10 cellular contexts compared by ENCODE assay signal in genomic region chr6:105596284-105596755, GRCh38.
A peak's percentile ranks its signal among the peaks of the same experiment; 100 is the strongest.
DNase-seq lines count a peak whose midpoint lies in the region; ATAC-seq and TF ChIP-seq lines count a peak whose summit lies in the region.
"Had no signal": no experiment of that assay in that cellular context is flagged by ENCODE, and none has a peak within 500 bp of the region (broad histone marks: within the 10 kb centered on the region; RNA-seq: fewer than 3 reads in every experiment).

No MANE protein-coding gene starts in this region.

- TF ChIP-seq CTCF in fibroblast of pulmonary artery (IDR thresholded peaks at IDR 0.05; ENCODE audit: low read length, missing control alignments) (no peak), sigmoid colon (IDR thresholded peaks at IDR 0.05) (no peak), WERI-Rb-1 (IDR thresholded peaks at IDR 0.05; ENCODE audit: low read depth, low read length) (no peak)

- DNase-seq in GM23248 (peak; percentile 95), SK-MEL-5 (ENCODE audit: low read depth, low spot score) (peak; percentile 46), fibroblast of pulmonary artery (ENCODE audit: low read depth) (peak; percentile 87), sigmoid colon (no peak), WERI-Rb-1 (no peak), mucosa of gallbladder (ENCODE audit: low spot score) (no peak)
- DNase-seq: NCI-H2081 treated with DMSO at 0.1 percent for 48 hours, posterior cingulate gyrus had no signal

- peaks cover 68% of the 10 kb centered on the region for H3K4me1 ChIP-seq in GM23248 (ENCODE audit: insufficient read depth)
- peaks cover 0 to 57% (median 48%) of the 10 kb centered on the region in 4 donors for H3K4me1 ChIP-seq in sigmoid colon

- H4K20me1 ChIP-seq in GM23248 (ENCODE audit: insufficient read depth), result no peaks in the 10 kb centered on the region

- peaks cover 51% of the 10 kb centered on the region for H3F3A ChIP-seq in GM23248 (ENCODE audit: insufficient read depth)

- H3K27ac ChIP-seq in GM23248, result peak overlapping the region; percentile 61
- H3K27ac ChIP-seq in sigmoid colon, result peak overlapping the region in 3 of 4 donors; percentile 15 to 58 (median 55)
- H3K27ac ChIP-seq in WERI-Rb-1, result no peak overlapping the region

- no peak overlapping the region for H3K9ac ChIP-seq in GM23248

- TF ChIP-seq POLR2A in sigmoid colon (IDR thresholded peaks at IDR 0.05), result no peak

- no peaks in the 10 kb centered on the region for H3K36me3 ChIP-seq in GM23248 (ENCODE audit: low read depth)
- no peaks in the 10 kb centered on the region for H3K36me3 ChIP-seq in sigmoid colon
- H3K36me3 ChIP-seq in WERI-Rb-1, result no peaks in the 10 kb centered on the region

- intact Hi-C loops in sigmoid colon (cut with DNase I), result no loop called here

- WGBS in GM23248 (ENCODE audit: low coverage in 1 of 2, low lambda C conversion rate in 2 of 2, missing lambda C conversion rate in 2 of 2), 2 experiments, result 0% methylated on average over 4 of the region's 4 CpGs
- 49 to 55% methylated on average over 4 of the region's 4 CpGs for WGBS in sigmoid colon, 2 donors

- ATAC-seq in GM21717 (IDR thresholded peaks at IDR 0.05; ENCODE audit: unreplicated experiment), result no peak
- no peak for ATAC-seq in GM19452 (IDR thresholded peaks at IDR 0.05; ENCODE audit: unreplicated experiment)

- in situ Hi-C loops in GM23248 (cut with MboI), result no loop called here
- in situ Hi-C loops in SK-MEL-5 (cut with HindIII; ENCODE audit: low pct_unique_long_range_greater_than_20kb, low sequenced_read_pairs), result no loop called here

- H3K4me3 ChIP-seq in GM23248 (no peak overlapping the region), fibroblast of pulmonary artery (replicated peaks; ENCODE audit: low read depth, low read length) (no peak overlapping the region), sigmoid colon (no peak overlapping the region), WERI-Rb-1 (ENCODE audit: low read depth, low read length) (no peak overlapping the region)

- H3K9me3 ChIP-seq in GM23248 (ENCODE audit: low read depth), result no peaks in the 10 kb centered on the region
- H3K9me3 ChIP-seq in sigmoid colon, result no peaks in the 10 kb centered on the region
- no peaks in the 10 kb centered on the region for H3K9me3 ChIP-seq in WERI-Rb-1 (ENCODE audit: severe bottlenecking)

- no peaks in the 10 kb centered on the region for H3K9me2 ChIP-seq in GM23248 (ENCODE audit: insufficient read depth)

- H3K4me2 ChIP-seq in GM23248 (ENCODE audit: unreplicated experiment), result peak overlapping the region; percentile 43

- no peaks in the 10 kb centered on the region for H3K27me3 ChIP-seq in GM23248 (replicated peaks; ENCODE audit: insufficient read depth)
- no peaks in the 10 kb centered on the region for H3K27me3 ChIP-seq in sigmoid colon
- H3K27me3 ChIP-seq in WERI-Rb-1 (ENCODE audit: insufficient read depth, low read depth, severe bottlenecking), result no peaks in the 10 kb centered on the region

- peak in 1 of 4 donors; percentile 7 for TF ChIP-seq EP300 in sigmoid colon (IDR thresholded peaks at IDR 0.05)

- H2AFZ ChIP-seq in GM23248, result no peak overlapping the region

- H3K79me2 ChIP-seq in GM23248 (ENCODE audit: insufficient read depth), result no peaks in the 10 kb centered on the region

Comparison
In these comparisons a context has a peak if more than half of its experiments do, and no peak if none do; other contexts are left out.
1. DNase-seq: peak in GM23248 (single experiment), SK-MEL-5 (single experiment) and fibroblast of pulmonary artery (single experiment); none in sigmoid colon (single experiment), WERI-Rb-1 (single experiment) and mucosa of gallbladder (single experiment).